ENCODE assay signal across 9 cellular contexts in genomic region chr5:76256116-76256889, GRCh38.
DNase-seq lines count a peak whose midpoint lies in the region; ATAC-seq and TF ChIP-seq lines count a peak whose summit lies in the region.
"Had no signal": no experiment of that assay in that cellular context is flagged by ENCODE, and none has a peak within 500 bp of the region (broad histone marks: within the 10 kb centered on the region; RNA-seq: fewer than 3 reads in every experiment).

No MANE protein-coding gene starts in this region.

- peaks cover 31% of the 10 kb centered on the region for H3K27me3 Mint-ChIP-seq in activated naive CD8-positive, alpha-beta T cell treated with anti-CD3 and anti-CD28 coated beads, Interleukin-2, amount 10 ng/mL, durations not matched to agents 7 days and 5 days

- H3K4me1 ChIP-seq in SK-N-SH (ENCODE audit: control insufficient read depth in 1 of 2, insufficient read depth in 2 of 2, low read depth in 1 of 2, low read length in 1 of 2) (peaks cover 0 to 9% of the 10 kb centered on the region in 2 experiments; a peak in 1 of 4 replicates), heart right ventricle (peaks cover 0 to 9% (median 4%) of the 10 kb centered on the region in 9 donors)

- 14% methylated on average over 7 of the region's 8 CpGs for WGBS in SK-N-SH (ENCODE audit: low lambda C conversion rate)
- WGBS in heart right ventricle, 2 donors: 20 to 21% methylated on average over 8 of the region's 8 CpGs

- H3K27ac Mint-ChIP-seq in activated naive CD8-positive, alpha-beta T cell treated with anti-CD3 and anti-CD28 coated beads, Interleukin-2, amount 10 ng/mL, durations not matched to agents 7 days and 5 days: no peak overlapping the region
- H3K27ac Mint-ChIP-seq: activated naive CD8-positive, alpha-beta T cell had no signal

- intact Hi-C loops in heart right ventricle (cut with DNase I): loop anchor here in 7 of 10 donors (1.0 to 10.0 kb wide), 6 partner anchors 519 to 1022 kb away; partner anchors contain the start of gene ANKRD31 (in 3 of the 7)

- H3K27ac ChIP-seq in SK-N-SH (ENCODE audit: low read depth in 2 of 2, low read length in 1 of 2): peak overlapping the region in 1 of 2 experiments; percentile 31; a peak in 1 of 4 replicates
- H3K27ac ChIP-seq in heart right ventricle: no peak overlapping the region

- DNase-seq in Caki2 (ENCODE audit: low read depth) (peak; percentile 36), LoVo (ENCODE audit: low spot score) (peak; percentile 81), SK-N-SH (peak; percentile 71), heart right ventricle (peak in 1 of 2 donors; percentile 56), retina (peak; percentile 78)
- peak; percentile 54 for DNase-seq in activated naive CD8-positive, alpha-beta T cell treated with anti-CD3 and anti-CD28 coated beads, Interleukin-2, amount 10 ng/mL, durations not matched to agents 7 days and 5 days

- no peaks in the 10 kb centered on the region for H3K36me3 Mint-ChIP-seq in activated naive CD8-positive, alpha-beta T cell treated with anti-CD3 and anti-CD28 coated beads, Interleukin-2, amount 10 ng/mL, durations not matched to agents 7 days and 5 days
- H3K36me3 Mint-ChIP-seq: activated naive CD8-positive, alpha-beta T cell had no signal

- H3K4me3 Mint-ChIP-seq in activated naive CD8-positive, alpha-beta T cell treated with anti-CD3 and anti-CD28 coated beads, Interleukin-2, amount 10 ng/mL, durations not matched to agents 7 days and 5 days: peak overlapping the region; percentile 10
- H3K4me3 Mint-ChIP-seq: activated naive CD8-positive, alpha-beta T cell had no signal

- H4K20me1 ChIP-seq in SK-N-SH (ENCODE audit: insufficient read depth): no peaks in the 10 kb centered on the region

- in situ Hi-C loops in Caki2 (cut with HindIII; ENCODE audit: low pct_unique_long_range_greater_than_20kb, low sequenced_read_pairs): no loop called here

- peak; percentile 69 for TF ChIP-seq CTCF in SK-N-SH (IDR thresholded peaks at IDR 0.05)
- TF ChIP-seq CTCF in heart right ventricle (IDR thresholded peaks at IDR 0.05): peak; percentile 18 to 75 (median 68)

- CTCF ChIA-PET in SK-N-SH (lab: Yijun Ruan, JAX): interaction anchor here (0.6 to 5.5 kb wide), 57 partner anchors 8 to 1206 kb away, joined by 3 to 69 read pairs (median 4); no protein-coding TSS in a partner anchor

- no peak for TF ChIP-seq EP300 in SK-N-SH (IDR thresholded peaks at IDR 0.05; ENCODE audit: borderline replicate concordance in 1 of 2, low read depth in 1 of 2, low read length in 1 of 2)

- peak; percentile 98 for TF ChIP-seq RAD21 in SK-N-SH (IDR thresholded peaks at IDR 0.05; ENCODE audit: low read length)

- H3K9me3 Mint-ChIP-seq in activated naive CD8-positive, alpha-beta T cell treated with anti-CD3 and anti-CD28 coated beads, Interleukin-2, amount 10 ng/mL, durations not matched to agents 7 days and 5 days: no peaks in the 10 kb centered on the region

- H3K36me3 ChIP-seq in SK-N-SH (replicated peaks in 1 of 2; ENCODE audit: control insufficient read depth in 1 of 2, insufficient read depth in 2 of 2, low read length in 1 of 2): no peaks in the 10 kb centered on the region
- no peaks in the 10 kb centered on the region for H3K36me3 ChIP-seq in heart right ventricle

- peaks cover 4% of the 10 kb centered on the region for H3K4me1 Mint-ChIP-seq in activated naive CD8-positive, alpha-beta T cell treated with anti-CD3 and anti-CD28 coated beads, Interleukin-2, amount 10 ng/mL, durations not matched to agents 7 days and 5 days

- no peaks in the 10 kb centered on the region for H3K9me3 ChIP-seq in SK-N-SH
- no peaks in the 10 kb centered on the region for H3K9me3 ChIP-seq in heart right ventricle

- ATAC-seq in GM21390 (IDR thresholded peaks at IDR 0.05; ENCODE audit: unreplicated experiment): peak; percentile 73
- peak; percentile 95 for ATAC-seq in activated naive CD8-positive, alpha-beta T cell treated with anti-CD3 and anti-CD28 coated beads, Interleukin-2, amount 10 ng/mL, durations not matched to agents 7 days and 5 days (ENCODE audit: low read depth)
- peak; percentile 73 to 98 (median 92) for ATAC-seq in heart right ventricle
- ATAC-seq in HG02763 (IDR thresholded peaks at IDR 0.05; ENCODE audit: unreplicated experiment): no peak

- no peaks in the 10 kb centered on the region for H3K9me2 ChIP-seq in SK-N-SH

- H2AFZ ChIP-seq in SK-N-SH (ENCODE audit: low read depth): no peak overlapping the region

- H3K79me2 ChIP-seq in SK-N-SH (ENCODE audit: insufficient read depth): no peaks in the 10 kb centered on the region

- POLR2A ChIA-PET in SK-N-SH (lab: Yijun Ruan, JAX): interaction anchor here (1.0 kb wide), 1 partner anchor 81 kb away, joined by 5 read pairs; no protein-coding TSS in a partner anchor
- POLR2A ChIA-PET in activated naive CD8-positive, alpha-beta T cell treated with anti-CD3 and anti-CD28 coated beads, Interleukin-2, amount 10 ng/mL, durations not matched to agents 7 days and 5 days (lab: Charles Lee): no interaction called here

- H3K4me2 ChIP-seq in SK-N-SH: peak overlapping the region; percentile 39; the same call in 1 of the 2 replicates

- no peak overlapping the region for H3K9ac ChIP-seq in SK-N-SH

- no peaks in the 10 kb centered on the region for H3F3A ChIP-seq in SK-N-SH (replicated peaks; ENCODE audit: insufficient read depth)

- H3K27me3 ChIP-seq in SK-N-SH (ENCODE audit: insufficient read depth) (no peaks in the 10 kb centered on the region), heart right ventricle (peaks cover 0 to 7% (median 0%) of the 10 kb centered on the region in 7 donors)

- H3K4me3 ChIP-seq in SK-N-SH (ENCODE audit: low read depth in 2 of 2, low read length in 1 of 2): peak overlapping the region in 1 of 2 experiments; percentile 28; a peak in 1 of 4 replicates
- no peak overlapping the region for H3K4me3 ChIP-seq in heart right ventricle

TF ChIP-seq in SK-N-SH, 30 proteins besides CTCF, POLR2A, EP300 and RAD21:
- TF ChIP-seq SMC3 (IDR thresholded peaks at IDR 0.05; ENCODE audit: low read depth, low read length) (peak; percentile 87), TCF12 (IDR thresholded peaks at IDR 0.05) (no peak)
TF ChIP-seq in SK-N-SH: peak in this region for 1.
